Comparison of ENCODE assay signal across 1 cellular context in genomic region chr4:6442555-6442954, GRCh38.
TF ChIP-seq lines count a peak whose summit lies in the region.

No MANE protein-coding gene starts in this region.

TF ChIP-seq in HepG2, 621 proteins besides CTCF, POLR2A, EP300 and RAD21:
- TF ChIP-seq ZNF605 (CRISPR knock-in tag; IDR thresholded peaks at IDR 0.05) (no peak), ZNF549 (CRISPR knock-in tag; IDR thresholded peaks at IDR 0.05) (no peak), ZNF652 (CRISPR knock-in tag; IDR thresholded peaks at IDR 0.05; ENCODE audit: borderline replicate concordance, low read depth) (no peak), ZNF749 (CRISPR knock-in tag; IDR thresholded peaks at IDR 0.05; ENCODE audit: borderline replicate concordance) (no peak), ZNF7 (CRISPR knock-in tag; IDR thresholded peaks at IDR 0.05) (no peak), RBM39 (IDR thresholded peaks at IDR 0.05; ENCODE audit: low read depth, low read length, poor library complexity, severe bottlenecking) (no peak), ZMYM2 (CRISPR knock-in tag; IDR thresholded peaks at IDR 0.05) (no peak), CEBPB (IDR thresholded peaks at IDR 0.05; ENCODE audit: borderline replicate concordance, low read depth, low read length) (peak; percentile 39; the same call in 1 of the 2 replicates)
